ENCODE assay signal across 33 cellular contexts in the genomic region with DNA sequence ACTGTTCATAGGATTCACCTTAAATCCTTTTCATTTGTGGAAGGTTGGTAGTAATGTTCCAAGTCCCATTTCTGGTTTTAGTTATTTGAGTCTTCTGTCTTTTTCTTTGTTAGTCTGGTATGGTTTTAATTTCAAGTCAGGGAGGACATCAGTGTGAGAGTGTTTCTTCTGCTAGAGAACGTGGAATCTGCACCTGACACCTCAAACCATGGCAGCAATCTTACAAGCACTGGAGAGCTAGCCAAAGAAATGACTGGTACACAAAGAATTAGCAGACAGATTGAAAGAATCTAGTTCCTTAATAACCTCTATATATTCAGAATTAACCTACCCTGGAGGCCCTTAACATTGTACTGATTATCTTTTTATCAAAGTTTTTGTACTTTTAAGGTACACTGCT. TPM values are rescaled to one million over a fixed set of nuclear protein-coding genes. Genes with fewer than 3 reads are reported as not detected.
"Had no signal": no experiment of that assay in that cellular context is flagged by ENCODE, and none has a peak within 500 bp of the region (broad histone marks: within the 10 kb centered on the region; RNA-seq: fewer than 3 reads in every experiment).

No MANE protein-coding gene starts in this region.

- H3K9me3 ChIP-seq: esophagus muscularis mucosa, gastrocnemius medialis had no signal

- H3K4me1 Mint-ChIP-seq: activated T-helper 17 cell treated with anti-CD3 and anti-CD28 coated beads, Interleukin-2, amount 50 U/mL, for 72 hours had no signal

- H3K27ac ChIP-seq: brain microvascular endothelial cell, coronary artery, esophagus muscularis mucosa, foreskin keratinocyte had no signal

- H3K4me3 ChIP-seq: coronary artery, dorsolateral prefrontal cortex, esophagus muscularis mucosa, gastrocnemius medialis had no signal

- H3K9me3 Mint-ChIP-seq: activated CD8-positive, alpha-beta T cell treated with anti-CD3 and anti-CD28 coated beads for 36 hours; activated T-cell treated with anti-CD3 and anti-CD28 coated beads, Interleukin-2, amount 50 U/mL, for 4 hours; activated T-helper 17 cell treated with anti-CD3 and anti-CD28 coated beads, Interleukin-2, amount 50 U/mL, for 72 hours; dendritic cell treated with granulocyte-macrophage colony-stimulating factor and Interleukin-4, amounts not matched to agents 40 ng/mL and 50 ng/mL, for 4 days had no signal

- FAIRE-seq: astrocyte, bronchial epithelial cell had no signal

- H3K27me3 ChIP-seq: brain microvascular endothelial cell, dorsolateral prefrontal cortex, esophagus muscularis mucosa, foreskin keratinocyte, gastrocnemius medialis had no signal

- H3K27me3 Mint-ChIP-seq: activated CD8-positive, alpha-beta T cell treated with anti-CD3 and anti-CD28 coated beads for 36 hours; activated naive CD8-positive, alpha-beta T cell; activated T-helper 17 cell treated with anti-CD3 and anti-CD28 coated beads, Interleukin-2, amount 50 U/mL, for 72 hours; central memory CD8-positive, alpha-beta T cell; dendritic cell treated with granulocyte-macrophage colony-stimulating factor and Interleukin-4, amounts not matched to agents 40 ng/mL and 50 ng/mL, for 4 days had no signal

- H3K4me3 Mint-ChIP-seq: activated CD8-positive, alpha-beta T cell treated with anti-CD3 and anti-CD28 coated beads for 36 hours; activated naive CD8-positive, alpha-beta T cell; activated T-cell treated with anti-CD3 and anti-CD28 coated beads, Interleukin-2, amount 50 U/mL, for 4 hours; activated T-helper 17 cell treated with anti-CD3 and anti-CD28 coated beads, Interleukin-2, amount 50 U/mL, for 72 hours; central memory CD8-positive, alpha-beta T cell; dendritic cell treated with granulocyte-macrophage colony-stimulating factor and Interleukin-4, amounts not matched to agents 40 ng/mL and 50 ng/mL, for 4 days had no signal

- H3K27ac Mint-ChIP-seq: activated CD8-positive, alpha-beta T cell treated with anti-CD3 and anti-CD28 coated beads for 36 hours; activated naive CD8-positive, alpha-beta T cell; activated T-helper 17 cell treated with anti-CD3 and anti-CD28 coated beads, Interleukin-2, amount 50 U/mL, for 72 hours; dendritic cell treated with granulocyte-macrophage colony-stimulating factor and Interleukin-4, amounts not matched to agents 40 ng/mL and 50 ng/mL, for 4 days had no signal

- ATAC-seq: activated CD8-positive, alpha-beta T cell treated with anti-CD3 and anti-CD28 coated beads for 36 hours; activated T-cell treated with anti-CD3 and anti-CD28 coated beads, Interleukin-2, amount 50 U/mL, for 4 hours; activated T-helper 17 cell treated with anti-CD3 and anti-CD28 coated beads, Interleukin-2, amount 50 U/mL, for 72 hours; foreskin keratinocyte had no signal

- DNase-seq: activated CD4-positive, alpha-beta T cell treated with anti-CD3 and anti-CD28 coated beads for 48 hours; activated CD4-positive, alpha-beta T cell treated with anti-CD3 and anti-CD28 coated beads, Interleukin-2, amount 50 U/mL, for 1 hour; activated CD4-positive, alpha-beta T cell treated with anti-CD3 and anti-CD28 coated beads, Interleukin-2, amount 50 U/mL, for 48 hours; activated CD4-positive, CD25-positive, alpha-beta regulatory T cell; activated CD4-positive, CD25-positive, alpha-beta regulatory T cell treated with anti-CD3 and anti-CD28 coated beads, Interleukin-2, amount 50 U/mL, for 72 hours; activated CD8-positive, alpha-beta memory T cell treated with anti-CD3 and anti-CD28 coated beads for 24 hours; activated CD8-positive, alpha-beta T cell treated with anti-CD3 and anti-CD28 coated beads for 36 hours; activated effector memory CD4-positive, alpha-beta T cell treated with Interleukin-2 at 50 U/mL for 16 hours; activated gamma-delta T cell treated with Interleukin-2 at 50 U/mL for 16 hours; activated naive CD4-positive, alpha-beta T cell treated with anti-CD3 and anti-CD28 coated beads, Interleukin-2, amount 50 U/mL, for 16 hours; activated naive CD4-positive, alpha-beta T cell treated with Interleukin-2 at 50 U/mL for 16 hours; activated T-cell treated with anti-CD3 and anti-CD28 coated beads, Interleukin-2, amount 50 U/mL, for 4 hours; amniotic stem cell; anterior cingulate cortex; brain microvascular endothelial cell; dorsolateral prefrontal cortex; effector memory CD4-positive, alpha-beta T cell; erythroblast; foreskin keratinocyte; gastrocnemius medialis; glutamatergic neuron; T-helper 2 cell had no signal

RNA-seq across cellular contexts. Expression of gene CHCT1, which starts 50.2 kb away (rescaled TPM):
- total RNA-seq: activated CD8-positive, alpha-beta T cell treated with anti-CD3 and anti-CD28 coated beads for 36 hours; activated T-helper 17 cell treated with anti-CD3 and anti-CD28 coated beads, Interleukin-2, amount 50 U/mL, for 72 hours; astrocyte; bronchial epithelial cell; cardiac septum; cerebellum; esophagus muscularis mucosa; foreskin keratinocyte; gastrocnemius medialis; T-helper 1 cell treated with Interleukin-12 subunit alpha and Interleukin-12 subunit beta and Interleukin-4 antibody, amounts not matched to agents 30 ng/mL and 1 ng/mL, for 36 hours had no signal
- polyA plus RNA-seq: foreskin keratinocyte had no signal
